In the genomic region with DNA sequence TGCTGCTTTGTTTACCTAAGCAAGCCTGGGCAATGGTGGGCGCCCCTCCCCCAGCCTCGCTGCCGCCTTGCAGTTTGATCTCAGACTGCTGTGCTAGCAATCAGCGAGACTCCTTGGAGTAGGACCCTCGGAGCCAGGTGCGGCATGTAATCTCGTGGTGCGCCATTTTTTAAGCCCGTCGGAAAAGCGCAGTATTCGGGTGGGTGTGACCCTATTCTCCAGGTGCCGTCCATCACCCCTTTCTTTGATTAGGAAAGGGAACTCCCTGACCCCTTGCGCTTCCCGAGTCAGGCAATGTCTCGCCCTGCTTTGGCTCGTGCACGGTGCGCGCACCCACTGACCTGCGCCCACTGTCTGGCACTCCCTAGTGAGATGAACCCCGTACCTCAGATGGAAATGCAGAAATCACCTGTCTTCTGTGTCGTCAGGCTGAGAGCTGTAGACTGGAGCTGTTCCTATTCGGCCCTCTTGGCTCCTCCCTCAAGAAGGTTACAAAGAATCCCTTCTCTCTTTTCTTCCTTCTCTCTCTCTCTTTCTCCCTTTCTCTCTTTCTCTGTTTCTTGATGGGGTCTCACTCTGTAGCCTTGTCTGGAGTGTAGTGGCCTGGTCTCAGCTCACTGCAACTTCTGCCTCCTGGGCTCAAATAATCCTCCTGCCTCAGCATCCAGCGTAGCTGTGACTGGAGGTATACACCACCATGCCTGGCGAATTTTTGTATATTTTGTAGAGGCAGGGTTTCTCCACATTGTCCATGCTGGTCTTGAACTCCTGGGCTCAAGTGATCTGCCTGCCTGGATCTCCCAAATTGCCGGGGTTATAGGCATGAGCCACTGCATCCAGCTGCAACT, we compare ENCODE assay signal across 7 cellular contexts.
DNase-seq lines count a peak whose midpoint lies in the region; TF ChIP-seq lines count a peak whose summit lies in the region.
"Not testable (repeated sequence)": the region's sequence is repeated elsewhere in the genome, so short reads cannot be mapped to it uniquely, and the experiment has no call there.

No MANE protein-coding gene starts in this region.

- H3K14ac ChIP-seq in trophoblast cell (ENCODE audit: low read length) = not testable (repeated sequence)

- H2BK5ac ChIP-seq in trophoblast cell (ENCODE audit: low read depth, low read length, poor library complexity) = not testable (repeated sequence)

- H3K79me2 ChIP-seq in trophoblast cell (ENCODE audit: control insufficient read depth, insufficient read depth, low read length, poor library complexity) = not testable (repeated sequence)

- H3K18ac ChIP-seq in trophoblast cell (ENCODE audit: low read length) = not testable (repeated sequence)

- peak overlapping the region; percentile 35 for H4K8ac ChIP-seq in trophoblast cell (ENCODE audit: low read depth, low read length)

- peak overlapping the region; percentile 69 for H3K4me2 ChIP-seq in trophoblast cell (ENCODE audit: low read length)

- WGBS in mesodermal cell (ENCODE audit: insufficient coverage in 2 of 2), 2 experiments = 19 to 21% methylated on average over 17 to 25 of the region's 27 CpGs
- no CpG with 5 or more reads among the region's 27 CpGs for WGBS in trophoblast cell (ENCODE audit: extremely low coverage, insufficient coverage, insufficient read length)

- not testable (repeated sequence) for H3K36me3 ChIP-seq in HUES48 (ENCODE audit: control insufficient read depth, insufficient read depth, low read length); adipocyte (ENCODE audit: control insufficient read depth, insufficient read depth, low read length, severe bottlenecking); iPS-15b (ENCODE audit: control insufficient read depth, insufficient read depth, low read length); mesodermal cell (ENCODE audit: control insufficient read depth, insufficient read depth, low read length); trophoblast cell (ENCODE audit: control insufficient read depth in 1 of 2, insufficient read depth in 2 of 2, low read length in 2 of 2)

- not testable (repeated sequence) for H2BK120ac ChIP-seq in trophoblast cell (ENCODE audit: insufficient read depth, low read length, poor library complexity)

- not testable (repeated sequence) for H3K27ac ChIP-seq in HUES48 (ENCODE audit: low read depth, low read length); mesodermal cell (ENCODE audit: low read depth, low read length, severe bottlenecking); trophoblast cell (ENCODE audit: low read depth, low read length)

- H3K23ac ChIP-seq in trophoblast cell (ENCODE audit: low read length) = not testable (repeated sequence)

- H4K12ac ChIP-seq in trophoblast cell (ENCODE audit: low read depth, low read length) = not testable (repeated sequence)

- peak overlapping the region; percentile 22 for H3K9ac ChIP-seq in HUES48 (ENCODE audit: low read depth, low read length)
- H3K9ac ChIP-seq in adipocyte (ENCODE audit: low read length); iPS-15b (ENCODE audit: low read depth, low read length); trophoblast cell (ENCODE audit: low read length): not testable (repeated sequence)

- H3K79me1 ChIP-seq in trophoblast cell (ENCODE audit: low read length) = not testable (repeated sequence)

- TF ChIP-seq CTCF in epithelial cell of proximal tubule (conservative IDR thresholded peaks at IDR 0.05; ENCODE audit: low read depth, low read length) = not testable (repeated sequence)

- not testable (repeated sequence) for H3K4ac ChIP-seq in trophoblast cell (ENCODE audit: low read depth, low read length)

- H2AK5ac ChIP-seq in trophoblast cell (ENCODE audit: low read length) = not testable (repeated sequence)

- not testable (repeated sequence) for H3K27me3 ChIP-seq in HUES48 (ENCODE audit: control insufficient read depth, insufficient read depth, low read length); adipocyte (replicated peaks; ENCODE audit: control insufficient read depth, insufficient read depth, low read length); iPS-15b (ENCODE audit: control insufficient read depth, insufficient read depth, low read length); trophoblast cell (ENCODE audit: insufficient read depth, low read length)

- H3K4me1 ChIP-seq in HUES48 (ENCODE audit: control insufficient read depth, insufficient read depth, low read length); adipocyte (ENCODE audit: control insufficient read depth, insufficient read depth, low read length); iPS-15b (ENCODE audit: control insufficient read depth, insufficient read depth, low read length); trophoblast cell (ENCODE audit: control insufficient read depth in 1 of 2, insufficient read depth in 2 of 2, low read length in 2 of 2): not testable (repeated sequence)
- H3K4me1 ChIP-seq in mesodermal cell (ENCODE audit: control insufficient read depth, insufficient read depth, low read length, poor library complexity, severe bottlenecking) = peaks cover 13% of the 10 kb centered on the region

- not testable (repeated sequence) for H2BK12ac ChIP-seq in trophoblast cell (ENCODE audit: low read length)

- peak; percentile 62 for DNase-seq in NCI-H2171 (lab: John Stamatoyannopoulos, UW)
- not testable (repeated sequence) for DNase-seq in adipocyte (ENCODE audit: low read depth); epithelial cell of proximal tubule (ENCODE audit: low read depth); trophoblast cell

- H3K4me3 ChIP-seq in HUES48 (ENCODE audit: low read depth, low read length) (peak overlapping the region; percentile 67), adipocyte (ENCODE audit: low read length) (peak overlapping the region; percentile 41), epithelial cell of proximal tubule (ENCODE audit: low read depth, low read length) (peak overlapping the region; percentile 47), iPS-15b (ENCODE audit: low read depth, low read length) (peak overlapping the region; percentile 57), mesodermal cell (ENCODE audit: extremely low read depth, insufficient read depth, low read length, poor library complexity, severe bottlenecking) (peak overlapping the region; percentile 8), trophoblast cell (ENCODE audit: low read depth, low read length) (peak overlapping the region; percentile 64)

- not testable (repeated sequence) for H3K9me3 ChIP-seq in HUES48 (ENCODE audit: control insufficient read depth, insufficient read depth, low read length); adipocyte (ENCODE audit: control insufficient read depth, low read length); iPS-15b (ENCODE audit: control insufficient read depth, insufficient read depth, low read length); mesodermal cell (ENCODE audit: control insufficient read depth, low read length); trophoblast cell (ENCODE audit: insufficient read depth, low read depth, low read length)

- not testable (repeated sequence) for H2AFZ ChIP-seq in trophoblast cell (ENCODE audit: insufficient read depth, low read length, poor library complexity)

- H4K91ac ChIP-seq in trophoblast cell (ENCODE audit: low read depth, low read length) = not testable (repeated sequence)

Comparison
In these comparisons a context has a peak if more than half of its experiments do, and no peak if none do; other contexts are left out.
1. H3K4me3 ChIP-seq: peak in every context shown above with its lines; median percentile 67 in HUES48; 64 in trophoblast cell; 57 in iPS-15b; 47 in epithelial cell of proximal tubule; 41 in adipocyte; 8 in mesodermal cell.